In genomic region chr1:109877776-109878175, GRCh38 we compare ENCODE assay signal across 2 cellular contexts.
TF ChIP-seq lines count a peak whose summit lies in the region.

No MANE protein-coding gene starts in this region.

TF ChIP-seq in SK-N-SH, 30 proteins besides CTCF, POLR2A, EP300 and RAD21 (continued from another document):
- TF ChIP-seq NFIC (IDR thresholded peaks at IDR 0.05; ENCODE audit: borderline replicate concordance) (no peak), REST (IDR thresholded peaks at IDR 0.05; ENCODE audit: low read depth, low read length) (no peak), GATA2 (CRISPR knock-in tag; IDR thresholded peaks at IDR 0.05) (no peak), MAX (IDR thresholded peaks at IDR 0.05; ENCODE audit: low read depth) (no peak), SMC3 (IDR thresholded peaks at IDR 0.05; ENCODE audit: low read depth, low read length) (no peak)

TF ChIP-seq in SK-N-SH treated with all-trans-retinoic acid at 6 μM for 48 hours, 23 proteins besides CTCF, POLR2A, EP300 and RAD21 (continued from another document):
- TF ChIP-seq PATZ1 (CRISPR knock-in tag; IDR thresholded peaks at IDR 0.05; ENCODE audit: borderline replicate concordance), result no peak
- TF ChIP-seq ARNTL (CRISPR knock-in tag; IDR thresholded peaks at IDR 0.05; ENCODE audit: borderline replicate concordance, low read depth), result no peak
- no peak for TF ChIP-seq SNAI2 (CRISPR knock-in tag; IDR thresholded peaks at IDR 0.05)
- no peak for TF ChIP-seq ZC3H10 (CRISPR knock-in tag; IDR thresholded peaks at IDR 0.05)
- no peak for TF ChIP-seq TSHZ2 (CRISPR knock-in tag; IDR thresholded peaks at IDR 0.05)
- TF ChIP-seq CSDC2 (CRISPR knock-in tag; IDR thresholded peaks at IDR 0.05), result no peak
- TF ChIP-seq RARB (CRISPR knock-in tag; IDR thresholded peaks at IDR 0.05), result no peak
- TF ChIP-seq BACH2 (CRISPR knock-in tag; IDR thresholded peaks at IDR 0.05; ENCODE audit: borderline replicate concordance), result no peak
- no peak for TF ChIP-seq ZNF565 (CRISPR knock-in tag; conservative IDR thresholded peaks at IDR 0.05; ENCODE audit: low read depth)
- no peak for TF ChIP-seq POU6F1 (CRISPR knock-in tag; IDR thresholded peaks at IDR 0.05; ENCODE audit: borderline replicate concordance, low read depth)
- TF ChIP-seq OSR1 (CRISPR knock-in tag; IDR thresholded peaks at IDR 0.05), result no peak
